ENCODE assay signal across 10 cellular contexts in genomic region chr7:44258865-44259546, GRCh38. TPM values are rescaled to one million over a fixed set of nuclear protein-coding genes. Genes with fewer than 3 reads are reported as not detected.
A peak's percentile ranks its signal among the peaks of the same experiment; 100 is the strongest.
DNase-seq lines count a peak whose midpoint lies in the region; ATAC-seq, FAIRE-seq and TF ChIP-seq lines count a peak whose summit lies in the region.
"Had no signal": no experiment of that assay in that cellular context is flagged by ENCODE, and none has a peak within 500 bp of the region (broad histone marks: within the 10 kb centered on the region; RNA-seq: fewer than 3 reads in every experiment).

No MANE protein-coding gene starts in this region.

- TF ChIP-seq CTCF in chondrocyte (IDR thresholded peaks at IDR 0.05): no peak

- no peaks in the 10 kb centered on the region for H3K27me3 Mint-ChIP-seq in chondrocyte (ENCODE audit: low read depth)

- 92 to 95% methylated on average over 14 of the region's 14 CpGs for WGBS in mesodermal cell (ENCODE audit: insufficient coverage in 2 of 2), 2 experiments

- FAIRE-seq in urothelium cell line (lab: Jason Lieb, UNC): peak; percentile 83
- FAIRE-seq in GM19239 (lab: Jason Lieb, UNC): no peak
- FAIRE-seq: colon had no signal

- H3K36me3 Mint-ChIP-seq in chondrocyte (ENCODE audit: low read depth): no peaks in the 10 kb centered on the region

- peak overlapping the region; percentile 92 for H3K27ac Mint-ChIP-seq in chondrocyte (ENCODE audit: unreplicated experiment)

- H3K9me3 Mint-ChIP-seq in chondrocyte (ENCODE audit: low read depth): no peaks in the 10 kb centered on the region

- no peaks in the 10 kb centered on the region for H3K9me3 ChIP-seq in mesodermal cell (ENCODE audit: control insufficient read depth, low read length)

- peaks cover 40% of the 10 kb centered on the region for H3K4me1 ChIP-seq in mesodermal cell (ENCODE audit: control insufficient read depth, insufficient read depth, low read length, poor library complexity, severe bottlenecking)

- DNase-seq in Right ventricle myocardium superior (no peak), cardiac septum (ENCODE audit: low spot score) (no peak), chondrocyte (ENCODE audit: low spot score) (no peak), urothelium cell line (ENCODE audit: low spot score) (no peak), GM19239 (ENCODE audit: insufficient read length, low spot score) (no peak), HuH-7.5 (ENCODE audit: low spot score) (no peak), hepatic stellate cell (ENCODE audit: low spot score) (no peak)
- DNase-seq: NCI-H187 treated with DMSO at 0.1 percent for 48 hours had no signal

- H3K4me3 ChIP-seq in mesodermal cell (ENCODE audit: extremely low read depth, insufficient read depth, low read length, poor library complexity, severe bottlenecking): no peak overlapping the region

- no peaks in the 10 kb centered on the region for H3K36me3 ChIP-seq in mesodermal cell (ENCODE audit: control insufficient read depth, insufficient read depth, low read length)

- intact Hi-C loops in Right ventricle myocardium superior (cut with DNase I): no loop called here
- intact Hi-C loops in cardiac septum (cut with DNase I): loop anchor here (1.0 to 5.0 kb wide), 2 partner anchors 33 to 48 kb away; no protein-coding TSS in a partner anchor

- peaks cover 28% of the 10 kb centered on the region for H3K4me1 Mint-ChIP-seq in chondrocyte (ENCODE audit: low read depth)

- no peak overlapping the region for H3K4me3 Mint-ChIP-seq in chondrocyte (ENCODE audit: unreplicated experiment)

- ATAC-seq in Right ventricle myocardium superior (ENCODE audit: poor library complexity): peak; percentile 8

- peak overlapping the region; percentile 7 for H3K27ac ChIP-seq in mesodermal cell (ENCODE audit: low read depth, low read length, severe bottlenecking)

RNA-seq across cellular contexts. Expression of gene YKT6, which starts 58.2 kb away (rescaled TPM):
- 48.9 TPM for total RNA-seq in Right ventricle myocardium superior
- 56.1 TPM for total RNA-seq in cardiac septum
- total RNA-seq in chondrocyte: 126 to 133 TPM (median 131 TPM) in 3 replicates
- 114 TPM for polyA plus RNA-seq in mesodermal cell (2013, experiment 1 of 2)
- polyA plus RNA-seq in mesodermal cell (2013, experiment 2 of 2): 95.7 TPM
